In the genomic region with DNA sequence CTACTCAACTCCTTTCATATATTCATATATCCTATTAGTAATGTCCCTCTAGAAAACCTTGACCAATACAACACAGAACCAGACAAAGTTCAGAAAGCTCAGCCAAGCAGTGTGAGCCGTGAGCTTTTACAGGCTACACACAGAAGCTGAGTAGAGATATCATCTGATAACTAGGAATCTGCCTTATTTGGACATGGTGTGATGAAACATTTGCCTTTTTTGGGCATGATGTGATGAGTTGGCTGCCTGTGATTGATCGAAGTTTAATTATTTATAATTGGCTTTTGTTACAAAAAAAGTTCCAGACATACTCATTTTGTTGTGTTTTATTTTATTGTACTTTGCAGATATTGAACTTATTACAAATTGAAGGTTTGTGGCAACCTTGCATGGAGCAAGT, we compare ENCODE assay signal across 23 cellular contexts. TPM values are rescaled to one million over a fixed set of nuclear protein-coding genes. Genes with fewer than 3 reads are reported as not detected.
"Had no signal": no experiment of that assay in that cellular context is flagged by ENCODE, and none has a peak within 500 bp of the region (broad histone marks: within the 10 kb centered on the region; RNA-seq: fewer than 3 reads in every experiment).

No MANE protein-coding gene starts in this region.

- H2AFZ ChIP-seq: parathyroid adenoma had no signal

- H3K27ac Mint-ChIP-seq: dendritic cell treated with granulocyte-macrophage colony-stimulating factor and Interleukin-4, amounts not matched to agents 40 ng/mL and 50 ng/mL, for 4 days; effector memory CD8-positive, alpha-beta T cell; nephron progenitor cell; stimulated activated naive B cell treated with anti-CD40 and anti-IgM and Interleukin-4, amounts not matched to agents 10 μg/mL and 1 μg/mL and 100 μg/mL, for 72 hours had no signal

- H3K9me3 ChIP-seq: esophagus squamous epithelium, left ventricle myocardium inferior, lower lobe of right lung, prostate gland, spleen had no signal

- H3K27ac ChIP-seq: left ventricle myocardium inferior, lower lobe of right lung, parathyroid adenoma, prostate gland, spleen had no signal

- H3K79me2 ChIP-seq: parathyroid adenoma had no signal

- ATAC-seq: effector memory CD8-positive, alpha-beta T cell; left cardiac atrium; lower lobe of right lung; sciatic nerve; stimulated activated naive B cell treated with anti-CD40 and anti-IgM and Interleukin-4, amounts not matched to agents 10 μg/mL and 1 μg/mL and 100 μg/mL, for 72 hours had no signal

- H3K4me3 Mint-ChIP-seq: dendritic cell treated with granulocyte-macrophage colony-stimulating factor and Interleukin-4, amounts not matched to agents 40 ng/mL and 50 ng/mL, for 4 days; effector memory CD8-positive, alpha-beta T cell; immature natural killer cell; nephron progenitor cell; stimulated activated naive B cell treated with anti-CD40 and anti-IgM and Interleukin-4, amounts not matched to agents 10 μg/mL and 1 μg/mL and 100 μg/mL, for 72 hours had no signal

- H3K36me3 ChIP-seq: esophagus squamous epithelium, left ventricle myocardium inferior, lower lobe of right lung, prostate gland, spleen had no signal

- H3K4me3 ChIP-seq: esophagus squamous epithelium, left ventricle myocardium inferior, lower lobe of right lung, prostate gland, spleen had no signal

- H3K4me1 ChIP-seq: left ventricle myocardium inferior, parathyroid adenoma had no signal

- H3K9ac ChIP-seq: parathyroid adenoma had no signal

- DNase-seq: effector memory CD8-positive, alpha-beta T cell; esophagus squamous epithelium; foreskin fibroblast; immature natural killer cell; kidney; left cardiac atrium; left ventricle myocardium inferior; lower lobe of right lung; mesenchymal stem cell; midbrain; nephron progenitor cell; spleen; stimulated activated CD4-positive, alpha-beta T cell treated with anti-CD3 and anti-CD28 coated beads, Interleukin-15, amount 100 ng/mL, for 24 hours; stimulated activated CD4-positive, alpha-beta T cell treated with anti-CD3 and anti-CD28 coated beads, Interleukin-1b, Interleukin-23, amount 100 ng/mL, for 48 hours; stimulated activated CD4-positive, alpha-beta T cell treated with anti-CD3 and anti-CD28 coated beads, Interleukin-4, amount 100 ng/mL, for 24 hours; stimulated activated naive B cell treated with anti-CD40 and anti-IgM and Interleukin-4, amounts not matched to agents 10 μg/mL and 1 μg/mL and 100 μg/mL, for 72 hours; trophoblast cell had no signal

- H3K27me3 Mint-ChIP-seq: dendritic cell treated with granulocyte-macrophage colony-stimulating factor and Interleukin-4, amounts not matched to agents 40 ng/mL and 50 ng/mL, for 4 days; effector memory CD8-positive, alpha-beta T cell; stimulated activated naive B cell treated with anti-CD40 and anti-IgM and Interleukin-4, amounts not matched to agents 10 μg/mL and 1 μg/mL and 100 μg/mL, for 72 hours had no signal

- H3K27me3 ChIP-seq: esophagus squamous epithelium, spleen had no signal

- H3K9me3 Mint-ChIP-seq: effector memory CD8-positive, alpha-beta T cell; immature natural killer cell; nephron progenitor cell had no signal

RNA-seq across cellular contexts. Expression of gene TESPA1, which starts 46.6 kb away (rescaled TPM):
- total RNA-seq: epithelial cell of proximal tubule, renal cortical epithelial cell had no signal
